In genomic region chr16:89498839-89499238, GRCh38 we compare ENCODE assay signal across 1 cellular context.
TF ChIP-seq lines count a peak whose summit lies in the region.

No MANE protein-coding gene starts in this region.

TF ChIP-seq in HEK293, 187 proteins besides CTCF, POLR2A, EP300 and RAD21 (continued from another document):
- TF ChIP-seq SP2 (tag by site-specific recombination; IDR thresholded peaks at IDR 0.05) (0 out of 2 replicates have a peak, but pooled peaks have one; percentile 7), SP7 (tag by site-specific recombination; IDR thresholded peaks at IDR 0.05) (0 out of 2 replicates have a peak, but pooled peaks have one; percentile 38), ZNF248 (tag by site-specific recombination; IDR thresholded peaks at IDR 0.05) (no peak), ZNF645 (tag by site-specific recombination; IDR thresholded peaks at IDR 0.05) (no peak), ZNF629 (tag by site-specific recombination; IDR thresholded peaks at IDR 0.05) (peak; percentile 51; the same call in 1 of the 2 replicates), ZNF830 (tag by site-specific recombination; IDR thresholded peaks at IDR 0.05; ENCODE audit: low read depth) (no peak), ZNF112 (tag by site-specific recombination; IDR thresholded peaks at IDR 0.05) (no peak), ZNF600 (tag by site-specific recombination; IDR thresholded peaks at IDR 0.05) (peak; percentile 79), GLI4 (tag by site-specific recombination; IDR thresholded peaks at IDR 0.05) (no peak), PRDM1 (tag by site-specific recombination; IDR thresholded peaks at IDR 0.05) (no peak), FEZF1 (tag by site-specific recombination; IDR thresholded peaks at IDR 0.05) (no peak)
